23 cellular contexts compared by ENCODE assay signal in the genomic region with DNA sequence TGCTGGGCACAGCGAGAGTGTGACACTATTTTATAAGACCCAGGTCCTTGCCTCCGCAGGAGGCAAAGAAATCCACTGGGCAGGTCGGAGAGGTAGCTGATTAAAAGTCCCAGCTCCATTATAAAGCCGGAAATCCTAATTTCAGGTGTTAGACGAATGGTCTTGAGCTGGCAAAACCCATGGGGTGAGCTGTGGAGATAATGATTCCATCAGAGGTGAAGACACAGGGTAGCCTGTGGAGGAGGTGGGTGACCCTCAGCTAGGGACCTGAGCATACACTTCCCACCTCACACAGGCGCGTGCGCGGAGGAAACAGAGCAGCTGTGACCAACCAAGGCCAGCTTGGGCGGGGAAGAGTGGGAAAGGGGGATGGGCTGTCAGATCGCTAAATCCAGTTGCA.
A peak's percentile ranks its signal among the peaks of the same experiment; 100 is the strongest.
DNase-seq lines count a peak whose midpoint lies in the region; ATAC-seq, FAIRE-seq and TF ChIP-seq lines count a peak whose summit lies in the region.
"Had no signal": no experiment of that assay in that cellular context is flagged by ENCODE, and none has a peak within 500 bp of the region (broad histone marks: within the 10 kb centered on the region; RNA-seq: fewer than 3 reads in every experiment).

No MANE protein-coding gene starts in this region.

- ATAC-seq in activated CD8-positive, alpha-beta T cell treated with anti-CD3 and anti-CD28 coated beads for 36 hours = peak; percentile 28
- ATAC-seq in activated CD8-positive, alpha-beta T cell treated with anti-CD3 and anti-CD28 coated beads, Interleukin-2, amount 10 ng/mL, durations not matched to agents 7 days and 5 days = no peak
- ATAC-seq in GM21723 (IDR thresholded peaks at IDR 0.05; ENCODE audit: unreplicated experiment) = peak; percentile 8
- ATAC-seq in GM12878 = peak; percentile 16
- peak; percentile 46 for ATAC-seq in stimulated activated memory B cell treated with anti-CD40 and anti-IgM and Interleukin-4, amounts not matched to agents 10 μg/mL and 1 μg/mL and 100 μg/mL, for 72 hours
- no peak for ATAC-seq in upper lobe of right lung
- ATAC-seq: gastrocnemius medialis had no signal

- no peaks in the 10 kb centered on the region; the same call in 2 of the 3 replicates for H3K9me3 ChIP-seq in GM12878 (replicated peaks; ENCODE audit: control insufficient read depth, insufficient read depth, low read length)
- H3K9me3 ChIP-seq in upper lobe of right lung = no peaks in the 10 kb centered on the region
- H3K9me3 ChIP-seq: gastrocnemius medialis, spleen, uterus had no signal

- no peak for FAIRE-seq in GM12878 (lab: Jason Lieb, UNC)
- FAIRE-seq: astrocyte had no signal

- no peak overlapping the region for H2AFZ ChIP-seq in GM12878 (ENCODE audit: control insufficient read depth, low read depth, low read length)
- H2AFZ ChIP-seq: GM23248 had no signal

- POLR2A ChIA-PET in activated CD8-positive, alpha-beta T cell treated with anti-CD3 and anti-CD28 coated beads for 36 hours (lab: Charles Lee) = interaction anchor here (1.0 to 1.2 kb wide), 2 partner anchors 8 to 38 kb away, joined by 4 read pairs; no protein-coding TSS in a partner anchor
- POLR2A ChIA-PET in activated CD8-positive, alpha-beta T cell treated with anti-CD3 and anti-CD28 coated beads, Interleukin-2, amount 10 ng/mL, durations not matched to agents 7 days and 5 days (lab: Charles Lee) = interaction anchor here (1.2 kb wide), 1 partner anchor 8 kb away, joined by 3 read pairs; no protein-coding TSS in a partner anchor
- POLR2A ChIA-PET in GM12878 (lab: Charles Lee) = interaction anchor here (0.6 to 2.0 kb wide), 13 partner anchors 8 to 269 kb away, joined by 3 to 7 read pairs (median 4); no protein-coding TSS in a partner anchor

- peaks cover 2% of the 10 kb centered on the region for H3K27me3 Mint-ChIP-seq in activated CD8-positive, alpha-beta T cell treated with anti-CD3 and anti-CD28 coated beads for 36 hours
- peaks cover 8% of the 10 kb centered on the region for H3K27me3 Mint-ChIP-seq in activated CD8-positive, alpha-beta T cell treated with anti-CD3 and anti-CD28 coated beads, Interleukin-2, amount 10 ng/mL, durations not matched to agents 7 days and 5 days (ENCODE audit: low read depth)
- H3K27me3 Mint-ChIP-seq in stimulated activated memory B cell treated with anti-CD40 and anti-IgM and Interleukin-4, amounts not matched to agents 10 μg/mL and 1 μg/mL and 100 μg/mL, for 72 hours = no peaks in the 10 kb centered on the region

- H3K4me1 ChIP-seq in GM12878 (ENCODE audit: control insufficient read depth, insufficient read depth, low read length) (peaks cover 9% of the 10 kb centered on the region), upper lobe of right lung (no peaks in the 10 kb centered on the region)
- H3K4me1 ChIP-seq: gastrocnemius medialis, uterus had no signal

- CTCF ChIA-PET in activated CD8-positive, alpha-beta T cell treated with anti-CD3 and anti-CD28 coated beads for 36 hours (lab: Charles Lee) = interaction anchor here (0.7 to 1.6 kb wide), 3 partner anchors 30 to 60 kb away, joined by 3 read pairs; no protein-coding TSS in a partner anchor
- CTCF ChIA-PET in activated CD8-positive, alpha-beta T cell treated with anti-CD3 and anti-CD28 coated beads, Interleukin-2, amount 10 ng/mL, durations not matched to agents 7 days and 5 days (lab: Charles Lee) = interaction anchor here (0.9 to 1.9 kb wide), 3 partner anchors 9 to 178 kb away, joined by 3 to 5 read pairs (median 3); no protein-coding TSS in a partner anchor
- CTCF ChIA-PET in GM12878 (lab: Yijun Ruan, JAX) = interaction anchor here (0.9 to 1.8 kb wide), 4 partner anchors 38 to 108 kb away, joined by 3 to 6 read pairs (median 6); no protein-coding TSS in a partner anchor

- H3K27ac Mint-ChIP-seq in activated CD8-positive, alpha-beta T cell treated with anti-CD3 and anti-CD28 coated beads for 36 hours = no peak overlapping the region
- H3K27ac Mint-ChIP-seq in activated CD8-positive, alpha-beta T cell treated with anti-CD3 and anti-CD28 coated beads, Interleukin-2, amount 10 ng/mL, durations not matched to agents 7 days and 5 days = no peak overlapping the region
- H3K27ac Mint-ChIP-seq in stimulated activated memory B cell treated with anti-CD40 and anti-IgM and Interleukin-4, amounts not matched to agents 10 μg/mL and 1 μg/mL and 100 μg/mL, for 72 hours = peak overlapping the region; percentile 65

- no peaks in the 10 kb centered on the region for H4K20me1 ChIP-seq in GM12878 (ENCODE audit: control insufficient read depth, insufficient read depth)

- no peak for TF ChIP-seq RAD21 in GM12878 (IDR thresholded peaks at IDR 0.05; ENCODE audit: insufficient read depth, low read depth, low read length)

- intact Hi-C loops in activated CD8-positive, alpha-beta T cell treated with anti-CD3 and anti-CD28 coated beads for 36 hours (cut with micrococcal nuclease) = loop anchor here (5.0 to 10.0 kb wide), 2 partner anchors 85 to 267 kb away; no protein-coding TSS in a partner anchor
- intact Hi-C loops in GM12878 (cut with micrococcal nuclease; ENCODE audit: unreplicated experiment) (no loop called here), upper lobe of right lung (cut with DNase I) (no loop called here)

- H3K4me3 Mint-ChIP-seq in activated CD8-positive, alpha-beta T cell treated with anti-CD3 and anti-CD28 coated beads for 36 hours = no peak overlapping the region
- H3K4me3 Mint-ChIP-seq in activated CD8-positive, alpha-beta T cell treated with anti-CD3 and anti-CD28 coated beads, Interleukin-2, amount 10 ng/mL, durations not matched to agents 7 days and 5 days = no peak overlapping the region
- H3K4me3 Mint-ChIP-seq in stimulated activated memory B cell treated with anti-CD40 and anti-IgM and Interleukin-4, amounts not matched to agents 10 μg/mL and 1 μg/mL and 100 μg/mL, for 72 hours = no peak overlapping the region
- H3K4me3 Mint-ChIP-seq: CD14-positive monocyte had no signal

- WGBS in GM12878 (ENCODE audit: insufficient coverage, insufficient replicate concordance, low lambda C conversion rate, missing lambda C conversion rate) = 81% methylated on average over 11 of the region's 11 CpGs

- H3K9ac ChIP-seq in GM12878 (ENCODE audit: control insufficient read depth, insufficient read depth, low read length) = no peak overlapping the region
- H3K9ac ChIP-seq: GM23248 had no signal

- H3K4me2 ChIP-seq in GM12878 (ENCODE audit: control insufficient read depth, insufficient read depth) = no peak overlapping the region

- H3K27me3 ChIP-seq in GM12878 (replicated peaks in 1 of 2; ENCODE audit: control insufficient read depth in 2 of 2, insufficient read depth in 2 of 2, low read length in 1 of 2) = no peaks in the 10 kb centered on the region
- no peaks in the 10 kb centered on the region for H3K27me3 ChIP-seq in upper lobe of right lung
- H3K27me3 ChIP-seq: gastrocnemius medialis, spleen, uterus had no signal

- H3K4me3 ChIP-seq in GM12878 (no peak overlapping the region), upper lobe of right lung (no peak overlapping the region)
- H3K4me3 ChIP-seq: gastrocnemius medialis, GM23248, spleen, uterus had no signal

- no peaks in the 10 kb centered on the region for H3K36me3 ChIP-seq in GM12878 (ENCODE audit: control insufficient read depth in 2 of 2, insufficient read depth in 2 of 2, low read length in 1 of 2)
- H3K36me3 ChIP-seq in upper lobe of right lung = no peaks in the 10 kb centered on the region
- H3K36me3 ChIP-seq: gastrocnemius medialis, spleen, uterus had no signal

- H3K27ac ChIP-seq in GM12878 (ENCODE audit: control insufficient read depth, insufficient read depth) (no peak overlapping the region), upper lobe of right lung (no peak overlapping the region)
- H3K27ac ChIP-seq: gastrocnemius medialis, GM23248, spleen, uterus, VCaP had no signal

- H3K79me2 ChIP-seq in GM12878 (ENCODE audit: control insufficient read depth, insufficient read depth, low read length) = no peaks in the 10 kb centered on the region

- TF ChIP-seq POLR2A in GM12878 (IDR thresholded peaks at IDR 0.05; ENCODE audit: low read depth, low read length) = no peak

- BruUV-seq in GM12878 (replicated peaks; lab: Mats Ljungman, UMichigan) = no TSS peak

- TF ChIP-seq EP300 in GM12878 (IDR thresholded peaks at IDR 0.05; ENCODE audit: borderline replicate concordance in 1 of 2, control insufficient read depth in 1 of 2, low read depth in 2 of 2, low read length in 2 of 2) = no peak

- in situ Hi-C loops in GM12878 (cut with MboI) = no loop called here

- no peak for TF ChIP-seq CTCF in activated CD8-positive, alpha-beta T cell treated with anti-CD3 and anti-CD28 coated beads for 36 hours (IDR thresholded peaks at IDR 0.05)
- TF ChIP-seq CTCF in GM12878 (IDR thresholded peaks at IDR 0.05 in 2 of 3, conservative IDR thresholded peaks at IDR 0.05 in 1 of 3; ENCODE audit: control insufficient read depth in 2 of 3, extremely low read depth in 1 of 3, insufficient read depth in 1 of 3, low read depth in 3 of 3, low read length in 3 of 3) (no peak), upper lobe of right lung (IDR thresholded peaks at IDR 0.05) (no peak)

- peaks cover 4% of the 10 kb centered on the region for H3K9me3 Mint-ChIP-seq in activated CD8-positive, alpha-beta T cell treated with anti-CD3 and anti-CD28 coated beads for 36 hours
- H3K9me3 Mint-ChIP-seq in activated CD8-positive, alpha-beta T cell treated with anti-CD3 and anti-CD28 coated beads, Interleukin-2, amount 10 ng/mL, durations not matched to agents 7 days and 5 days (ENCODE audit: insufficient read depth) = peaks cover 3% of the 10 kb centered on the region
- H3K9me3 Mint-ChIP-seq in stimulated activated memory B cell treated with anti-CD40 and anti-IgM and Interleukin-4, amounts not matched to agents 10 μg/mL and 1 μg/mL and 100 μg/mL, for 72 hours = no peaks in the 10 kb centered on the region

- SMC1A ChIA-PET in GM12878 (lab: Charles Lee; ENCODE audit: uncharacterized antibody, unreplicated experiment) = interaction anchor here (0.6 to 2.9 kb wide), 23 partner anchors 8 to 265 kb away, joined by 3 to 25 read pairs (median 5); no protein-coding TSS in a partner anchor

- H3K36me3 Mint-ChIP-seq in activated CD8-positive, alpha-beta T cell treated with anti-CD3 and anti-CD28 coated beads for 36 hours (ENCODE audit: low read depth) = no peaks in the 10 kb centered on the region
- peaks cover 3% of the 10 kb centered on the region for H3K36me3 Mint-ChIP-seq in activated CD8-positive, alpha-beta T cell treated with anti-CD3 and anti-CD28 coated beads, Interleukin-2, amount 10 ng/mL, durations not matched to agents 7 days and 5 days (ENCODE audit: low read depth)
- no peaks in the 10 kb centered on the region for H3K36me3 Mint-ChIP-seq in stimulated activated memory B cell treated with anti-CD40 and anti-IgM and Interleukin-4, amounts not matched to agents 10 μg/mL and 1 μg/mL and 100 μg/mL, for 72 hours
- H3K36me3 Mint-ChIP-seq: CD14-positive monocyte had no signal

- peaks cover 46% of the 10 kb centered on the region for H3K4me1 Mint-ChIP-seq in activated CD8-positive, alpha-beta T cell treated with anti-CD3 and anti-CD28 coated beads for 36 hours (ENCODE audit: low read depth)
- H3K4me1 Mint-ChIP-seq in activated CD8-positive, alpha-beta T cell treated with anti-CD3 and anti-CD28 coated beads, Interleukin-2, amount 10 ng/mL, durations not matched to agents 7 days and 5 days (ENCODE audit: low read depth) = peaks cover 32% of the 10 kb centered on the region
- peaks cover 47% of the 10 kb centered on the region for H3K4me1 Mint-ChIP-seq in stimulated activated memory B cell treated with anti-CD40 and anti-IgM and Interleukin-4, amounts not matched to agents 10 μg/mL and 1 μg/mL and 100 μg/mL, for 72 hours

- DNase-seq in activated CD8-positive, alpha-beta T cell treated with anti-CD3 and anti-CD28 coated beads for 36 hours = peak; percentile 16
- no peak for DNase-seq in activated CD8-positive, alpha-beta T cell treated with anti-CD3 and anti-CD28 coated beads, Interleukin-2, amount 10 ng/mL, durations not matched to agents 7 days and 5 days
- DNase-seq in GM12878 (ENCODE audit: low read depth, low spot score) (no peak), NCI-H2196 treated with DMSO at 0.1 percent for 48 hours (lab: John Stamatoyannopoulos, UW; ENCODE audit: unreplicated experiment) (no peak), RPMI8226 (no peak), upper lobe of right lung (no peak)
- DNase-seq: ACHN, activated gamma-delta T cell, gastrocnemius medialis, GM23248, hypothalamus, NCI-H1694, NCI-H748 treated with DMSO at 0.1 percent for 48 hours, occipital lobe, SIG-M5, spleen, substantia nigra, uterus had no signal

- RAD21 ChIA-PET in GM12878 (lab: Charles Lee; ENCODE audit: unreplicated experiment) = interaction anchor here (0.8 to 2.2 kb wide), 17 partner anchors 8 to 403 kb away, joined by 3 to 18 read pairs (median 3); no protein-coding TSS in a partner anchor

Comparison
In these comparisons a context has a peak if more than half of its experiments do, and no peak if none do; other contexts are left out.
1. ATAC-seq: peak in activated CD8-positive, alpha-beta T cell treated with anti-CD3 and anti-CD28 coated beads for 36 hours (single experiment), GM21723 (single experiment), GM12878 (single experiment) and stimulated activated memory B cell treated with anti-CD40 and anti-IgM and Interleukin-4, amounts not matched to agents 10 μg/mL and 1 μg/mL and 100 μg/mL, for 72 hours (single experiment); none in activated CD8-positive, alpha-beta T cell treated with anti-CD3 and anti-CD28 coated beads, Interleukin-2, amount 10 ng/mL, durations not matched to agents 7 days and 5 days (single experiment) and upper lobe of right lung (single experiment).